Comparison of ENCODE assay signal across 8 cellular contexts in genomic region chr15:41972341-41973237, GRCh38. TPM values are rescaled to one million over a fixed set of nuclear protein-coding genes. Genes with fewer than 3 reads are reported as not detected.
DNase-seq lines count a peak whose midpoint lies in the region; ATAC-seq, FAIRE-seq and TF ChIP-seq lines count a peak whose summit lies in the region.

EHD4 (minus strand) TSS chr15:41972557; CDS start chr15:41972494, 63 bp downstream.

- peak within 1 kb of the TSS; percentile 89 to 96 (median 92) for H3K4me3 Mint-ChIP-seq in brain

- H3K4me1 Mint-ChIP-seq in brain, result peaks cover 39% of the 10 kb centered on the region

- TF ChIP-seq CTCF in brain (conservative IDR thresholded peaks at IDR 0.05) (peak; percentile 33 to 50), sigmoid colon (IDR thresholded peaks at IDR 0.05) (peak in 1 of 4 experiments; percentile 21)

- H3K4me1 ChIP-seq in sigmoid colon, result peaks cover 0 to 11% (median 5%) of the 10 kb centered on the region in 4 donors

- 1 to 2% methylated on average over 66 of the region's 66 CpGs for WGBS in sigmoid colon, 2 donors

- H3K9me3 Mint-ChIP-seq in brain, result no peaks in the 10 kb centered on the region

- no peaks in the 10 kb centered on the region for H3K9me3 ChIP-seq in sigmoid colon

- H3K27ac ChIP-seq in sigmoid colon, result peak within 1 kb of the TSS; percentile 77 to 89 (median 82)

- peak; percentile 89 for FAIRE-seq in TTC549 (lab: Jason Lieb, UNC)

- no peak for TF ChIP-seq EP300 in sigmoid colon (IDR thresholded peaks at IDR 0.05)

- H3K4me3 ChIP-seq in sigmoid colon, result peak within 1 kb of the TSS; percentile 72 to 91 (median 79)

- intact Hi-C loops in sigmoid colon (cut with DNase I), result loop anchor here (2.0 kb wide), 1 partner anchor 144 kb away; the partner anchor contains the start of gene JMJD7

- DNase-seq in A172 (ENCODE audit: low spot score) (peak; percentile 98), NCI-H2107 (lab: John Stamatoyannopoulos, UW) (peak; percentile 90), iPS DF 4.7 (ENCODE audit: extremely low read depth, low spot score) (peak; percentile 95), sigmoid colon (peak; percentile 99)

- H3K27ac Mint-ChIP-seq in brain, result peak within 1 kb of the TSS; percentile 40 to 90 (median 87)

- no peaks in the 10 kb centered on the region for H3K36me3 ChIP-seq in sigmoid colon

- H3K36me3 Mint-ChIP-seq in brain, result no peaks in the 10 kb centered on the region

- H3K27me3 ChIP-seq in sigmoid colon, result no peaks in the 10 kb centered on the region

- peak; percentile 71 for ATAC-seq in GM18519 (IDR thresholded peaks at IDR 0.05; ENCODE audit: low FRiP score, unreplicated experiment)
- peak; percentile 74 for ATAC-seq in HG03060 (IDR thresholded peaks at IDR 0.05; ENCODE audit: low read depth, unreplicated experiment)

- peak; percentile 27 to 48 for TF ChIP-seq POLR2A in sigmoid colon (IDR thresholded peaks at IDR 0.05)

- peaks cover 79% of the 10 kb centered on the region for H3K27me3 Mint-ChIP-seq in brain

RNA-seq across cellular contexts. Expression of gene EHD4, which starts in this region (rescaled TPM):
- 15.4 and 15.5 TPM in 2 replicates for total RNA-seq in A172 (2014; rRNA removed; shearing (Covaris generic))
- 7.8 TPM for polyA plus RNA-seq in brain (ENCODE audit: insufficient read depth, low read depth, low replicate concordance)
- total RNA-seq in sigmoid colon, result 10 to 100 TPM in 3 of 4 donors, 1 to 10 TPM in 1; 8.9 to 13.0 (median 11.3) TPM
- 10 to 100 TPM; 16.8 to 37.0 (median 30.5) TPM for polyA plus RNA-seq in sigmoid colon

Comparison
In these comparisons a context has a peak if more than half of its experiments do, and no peak if none do; other contexts are left out.
1. Peak in every context shown above with its lines: DNase-seq, ATAC-seq, H3K4me3 ChIP-seq and H3K27ac ChIP-seq.